In the genomic region with DNA sequence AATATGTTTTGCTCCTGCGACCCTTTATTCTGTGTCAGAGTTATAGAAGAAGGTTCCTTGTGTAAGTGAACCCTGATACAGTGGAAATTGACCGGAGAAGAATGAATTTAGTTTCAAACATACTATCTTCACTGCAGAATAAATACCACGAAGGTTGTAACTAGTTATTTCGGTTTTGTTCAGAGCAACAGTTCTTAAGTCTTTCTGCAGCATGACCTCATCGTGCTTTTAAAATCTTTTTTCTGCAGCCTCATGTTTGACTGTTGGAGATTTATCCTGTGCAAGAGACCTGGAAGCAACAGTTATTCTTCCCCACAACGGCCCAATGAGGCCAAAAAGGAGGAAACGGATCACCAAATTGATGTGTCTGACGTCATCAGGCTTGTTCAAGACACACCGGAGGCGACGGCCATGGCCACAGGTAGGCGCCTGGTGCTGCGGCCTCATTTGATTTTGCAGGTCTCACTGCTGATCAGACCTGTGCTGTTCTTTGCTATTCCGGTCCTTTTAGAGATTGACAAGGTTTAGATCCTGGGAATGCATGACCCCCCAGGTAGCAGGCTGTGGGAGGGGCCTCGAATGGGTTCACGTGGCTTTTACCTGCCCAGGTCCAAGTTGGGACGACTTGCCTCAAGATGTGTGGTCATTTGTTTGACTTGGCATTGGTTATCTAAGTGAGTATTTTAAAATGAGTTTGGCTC, we compare ENCODE assay signal across 21 cellular contexts.
DNase-seq lines count a peak whose midpoint lies in the region; FAIRE-seq and TF ChIP-seq lines count a peak whose summit lies in the region.
"Had no signal": no experiment of that assay in that cellular context is flagged by ENCODE, and none has a peak within 500 bp of the region (broad histone marks: within the 10 kb centered on the region; RNA-seq: fewer than 3 reads in every experiment).

No MANE protein-coding gene starts in this region.

- in situ Hi-C loops in GM13976 (cut with MboI; ENCODE audit: low sequenced_read_pairs, unreplicated experiment) = no loop called here

- TF ChIP-seq CTCF in bronchial epithelial cell (IDR thresholded peaks at IDR 0.05; ENCODE audit: insufficient read depth, low read length, severe bottlenecking) = no peak
- no peak for TF ChIP-seq CTCF in prostate gland (IDR thresholded peaks at IDR 0.05)
- no peak for TF ChIP-seq CTCF in GM13976 (IDR thresholded peaks at IDR 0.05; ENCODE audit: borderline replicate concordance, control extremely low read depth, extremely low read depth, insufficient read depth, missing control alignments)

- H3K4me3 ChIP-seq in HUES48 (ENCODE audit: low read depth, low read length) = no peak overlapping the region
- no peak overlapping the region for H3K4me3 ChIP-seq in bronchial epithelial cell (ENCODE audit: low read depth, low read length)
- H3K4me3 ChIP-seq in prostate gland = no peak overlapping the region
- H3K4me3 ChIP-seq: esophagus squamous epithelium, SJSA1, skin epidermis, tibial artery had no signal

- H3K27me3 ChIP-seq in HUES48 (ENCODE audit: control insufficient read depth, insufficient read depth, low read length) = no peaks in the 10 kb centered on the region
- H3K27me3 ChIP-seq in bronchial epithelial cell (ENCODE audit: control insufficient read depth, insufficient read depth, low read length) = no peaks in the 10 kb centered on the region
- H3K27me3 ChIP-seq in prostate gland (replicated peaks; ENCODE audit: insufficient read depth) = no peaks in the 10 kb centered on the region

- no peak overlapping the region for H3K9ac ChIP-seq in HUES48 (ENCODE audit: low read depth, low read length)

- peak overlapping the region; percentile 48 for H3K27ac ChIP-seq in HUES48 (ENCODE audit: low read depth, low read length)
- H3K27ac ChIP-seq in prostate gland = peak overlapping the region; percentile 63 to 73
- H3K27ac ChIP-seq: esophagus squamous epithelium, SJSA1, skin epidermis, tibial artery had no signal

- intact Hi-C loops in prostate gland (cut with DNase I) = no loop called here

- peaks cover 34% of the 10 kb centered on the region for H3K4me1 ChIP-seq in HUES48 (ENCODE audit: control insufficient read depth, insufficient read depth, low read length)
- H3K4me1 ChIP-seq in prostate gland (replicated peaks) = peaks cover 9% of the 10 kb centered on the region
- H3K4me1 ChIP-seq: SJSA1 had no signal

- H3K36me3 ChIP-seq in HUES48 (ENCODE audit: control insufficient read depth, insufficient read depth, low read length) (peaks cover 12% of the 10 kb centered on the region; the same call in 1 of the 2 replicates), bronchial epithelial cell (ENCODE audit: control insufficient read depth, insufficient read depth, low read length) (no peaks in the 10 kb centered on the region), prostate gland (no peaks in the 10 kb centered on the region)
- H3K36me3 ChIP-seq: esophagus squamous epithelium, SJSA1, tibial artery had no signal

- H3K9me3 ChIP-seq in HUES48 (ENCODE audit: control insufficient read depth, insufficient read depth, low read length) (peaks cover 13% of the 10 kb centered on the region), prostate gland (no peaks in the 10 kb centered on the region)
- H3K9me3 ChIP-seq: SJSA1 had no signal

- TF ChIP-seq POLR2A in prostate gland (IDR thresholded peaks at IDR 0.05) = no peak

- no peak for FAIRE-seq in bronchial epithelial cell (lab: Jason Lieb, UNC)

- WGBS in prostate gland = 29% methylated on average over 17 of the region's 17 CpGs

- DNase-seq in bronchial epithelial cell (ENCODE audit: low read depth) = peak; percentile 14
- DNase-seq in left kidney (ENCODE audit: low read depth, low spot score) = peak; percentile 55
- peak; percentile 52 for DNase-seq in prostate gland (ENCODE audit: low spot score)
- no peak for DNase-seq in stimulated activated CD4-positive, alpha-beta T cell treated with anti-CD3 and anti-CD28 coated beads, Interleukin-4, amount 100 ng/mL, for 4 hours
- DNase-seq in GM13976 (ENCODE audit: low spot score) = no peak
- DNase-seq in NCI-H1436 (lab: John Stamatoyannopoulos, UW) = no peak
- DNase-seq in NCI-H128 (lab: John Stamatoyannopoulos, UW; ENCODE audit: unreplicated experiment) = no peak
- DNase-seq: activated CD4-positive, alpha-beta T cell treated with anti-CD3 and anti-CD28 coated beads for 48 hours; activated CD8-positive, alpha-beta memory T cell treated with anti-CD3 and anti-CD28 coated beads, Interleukin-2, amount 50 U/mL, for 4 hours; activated naive CD4-positive, alpha-beta T cell; Caco-2; esophagus squamous epithelium; immature natural killer cell; NCI-H2081 treated with DMSO at 0.1 percent for 48 hours; NCI-H526 treated with DMSO at 0.1 percent for 48 hours; occipital lobe; PC-3; tibial artery had no signal

Comparison
In these comparisons a context has a peak if more than half of its experiments do, and no peak if none do; other contexts are left out.
1. DNase-seq: peak in bronchial epithelial cell (single experiment), left kidney (single experiment) and prostate gland (single experiment); none in stimulated activated CD4-positive, alpha-beta T cell treated with anti-CD3 and anti-CD28 coated beads, Interleukin-4, amount 100 ng/mL, for 4 hours (0 of 2), GM13976 (single experiment), NCI-H1436 (single experiment) and NCI-H128 (single experiment).